1 cellular context compared by ENCODE assay signal in genomic region chr13:91319996-91320395, GRCh38.
TF ChIP-seq lines count a peak whose summit lies in the region.

No MANE protein-coding gene starts in this region.

TF ChIP-seq in GM23338, 12 proteins besides CTCF, POLR2A, EP300 and RAD21 (continued from another document):
- no peak for TF ChIP-seq ZNF462 (CRISPR knock-in tag; IDR thresholded peaks at IDR 0.05)
TF ChIP-seq in GM23338: peak in this region for 0.
